17 cellular contexts compared by ENCODE assay signal in genomic region chr1:245551536-245551935, GRCh38.
A peak's percentile ranks its signal among the peaks of the same experiment; 100 is the strongest.
DNase-seq lines count a peak whose midpoint lies in the region; ATAC-seq and TF ChIP-seq lines count a peak whose summit lies in the region.
"Had no signal": no experiment of that assay in that cellular context is flagged by ENCODE, and none has a peak within 500 bp of the region (broad histone marks: within the 10 kb centered on the region; RNA-seq: fewer than 3 reads in every experiment).

No MANE protein-coding gene starts in this region.

- H3K23ac ChIP-seq in neuronal stem cell (ENCODE audit: low read depth, low read length, poor library complexity): no peak overlapping the region

- H3K9ac ChIP-seq in neuronal stem cell (ENCODE audit: low read depth, low read length, poor library complexity): no peak overlapping the region
- H3K9ac ChIP-seq: BLaER1 treated with 17β-estradiol and CSF1 and Interleukin-3, amounts not matched to agents 10 nM and 100 nM had no signal

- H2AK5ac ChIP-seq in neuronal stem cell (ENCODE audit: low read depth, low read length): peak overlapping the region; percentile 44

- no peaks in the 10 kb centered on the region for H3K9me3 Mint-ChIP-seq in chondrocyte (ENCODE audit: low read depth)
- H3K9me3 Mint-ChIP-seq: CD4-positive, alpha-beta T cell had no signal

- DNase-seq in chondrocyte (ENCODE audit: low spot score) (peak; percentile 56), mesenteric fat pad (ENCODE audit: low spot score) (peak; percentile 64), neuronal stem cell (ENCODE audit: low spot score) (no peak)
- DNase-seq: AML-193; Caco-2; Calu3; CD4-positive, alpha-beta T cell; CD8-positive, alpha-beta T cell; DMS79 treated with DMSO at 0.1 percent for 48 hours; GF-D8 had no signal

- H3K14ac ChIP-seq in neuronal stem cell (ENCODE audit: low read length): no peak overlapping the region

- peaks cover 0 to 3% of the 10 kb centered on the region in 2 donors for H3K9me3 ChIP-seq in neuronal stem cell (replicated peaks in 1 of 2; ENCODE audit: control insufficient read depth in 2 of 2, insufficient read depth in 1 of 2, low read depth in 1 of 2, low read length in 2 of 2)
- H3K9me3 ChIP-seq: A549; BLaER1 treated with 17β-estradiol and CSF1 and Interleukin-3, amounts not matched to agents 10 nM and 100 nM; Caco-2 had no signal

- no peak overlapping the region for H4K8ac ChIP-seq in neuronal stem cell (ENCODE audit: low read depth, low read length)

- H4K91ac ChIP-seq in neuronal stem cell (ENCODE audit: low read depth, low read length, poor library complexity): no peak overlapping the region

- H2BK15ac ChIP-seq in neuronal stem cell (ENCODE audit: low read length): no peak overlapping the region

- no peaks in the 10 kb centered on the region for H3K27me3 Mint-ChIP-seq in chondrocyte (ENCODE audit: low read depth)
- H3K27me3 Mint-ChIP-seq: CD4-positive, alpha-beta T cell had no signal

- H2BK12ac ChIP-seq in neuronal stem cell (ENCODE audit: low read length): no peak overlapping the region

- H3K4me1 ChIP-seq in neuronal stem cell (ENCODE audit: control insufficient read depth in 2 of 2, insufficient read depth in 1 of 2, low read depth in 1 of 2, low read length in 2 of 2): peaks cover 7 to 11% of the 10 kb centered on the region in 2 donors
- H3K4me1 ChIP-seq: A549, Caco-2 had no signal

- H2AFZ ChIP-seq in neuronal stem cell (ENCODE audit: low read length): no peak overlapping the region

- no CpG with 5 or more reads among the region's 9 CpGs for WGBS in neuronal stem cell (ENCODE audit: extremely low coverage in 2 of 2, insufficient read length in 2 of 2, insufficient replicate concordance in 1 of 2), 2 donors

- H3K4ac ChIP-seq in neuronal stem cell (ENCODE audit: low read length): no peak overlapping the region

- no peak overlapping the region for H3K4me2 ChIP-seq in neuronal stem cell (ENCODE audit: insufficient read depth, low read length, poor library complexity, severe bottlenecking)
- H3K4me2 ChIP-seq: A549 had no signal

- H3K4me1 Mint-ChIP-seq in chondrocyte (ENCODE audit: low read depth): peaks cover 4% of the 10 kb centered on the region
- H3K4me1 Mint-ChIP-seq: B cell had no signal

- TF ChIP-seq CTCF in chondrocyte (IDR thresholded peaks at IDR 0.05): no peak

- H3K27me3 ChIP-seq in neuronal stem cell (ENCODE audit: control insufficient read depth in 3 of 3, insufficient read depth in 3 of 3, low read depth in 1 of 3, low read length in 3 of 3): no peaks in the 10 kb centered on the region
- H3K27me3 ChIP-seq: BLaER1 treated with 17β-estradiol and CSF1 and Interleukin-3, amounts not matched to agents 10 nM and 100 nM had no signal

- no peaks in the 10 kb centered on the region for H3K36me3 ChIP-seq in neuronal stem cell (replicated peaks in 1 of 2; ENCODE audit: control insufficient read depth in 2 of 2, insufficient read depth in 2 of 2, low read length in 2 of 2)
- H3K36me3 ChIP-seq: BLaER1 treated with 17β-estradiol and CSF1 and Interleukin-3, amounts not matched to agents 10 nM and 100 nM had no signal

- H3K36me3 Mint-ChIP-seq in chondrocyte (ENCODE audit: low read depth): peaks cover 5% of the 10 kb centered on the region
- H3K36me3 Mint-ChIP-seq: CD8-positive, alpha-beta T cell had no signal

- no peak overlapping the region for H3K18ac ChIP-seq in neuronal stem cell (ENCODE audit: low read length)

- H3K4me3 Mint-ChIP-seq in chondrocyte (ENCODE audit: unreplicated experiment): no peak overlapping the region
- H3K4me3 Mint-ChIP-seq: B cell; CD4-positive, alpha-beta T cell; CD8-positive, alpha-beta T cell had no signal

- ATAC-seq in HG03039 (IDR thresholded peaks at IDR 0.05; ENCODE audit: unreplicated experiment) (no peak), GM19463 (IDR thresholded peaks at IDR 0.05; ENCODE audit: unreplicated experiment) (no peak)
- ATAC-seq: A549; CD8-positive, alpha-beta T cell had no signal

- no peaks in the 10 kb centered on the region for H3K79me1 ChIP-seq in neuronal stem cell (ENCODE audit: low read depth, low read length)

- no peak overlapping the region for H2BK5ac ChIP-seq in neuronal stem cell (ENCODE audit: low read length)

- no peak overlapping the region for H2BK120ac ChIP-seq in neuronal stem cell (ENCODE audit: low read depth, low read length)

- H3K27ac ChIP-seq in neuronal stem cell (replicated peaks; ENCODE audit: low read length): no peak overlapping the region
- H3K27ac ChIP-seq: 22Rv1; A549; BLaER1 treated with 17β-estradiol and CSF1 and Interleukin-3, amounts not matched to agents 10 nM and 100 nM; C4-2B had no signal

- H3K27ac Mint-ChIP-seq in chondrocyte (ENCODE audit: unreplicated experiment): no peak overlapping the region
- H3K27ac Mint-ChIP-seq: B cell; CD4-positive, alpha-beta T cell; CD8-positive, alpha-beta T cell had no signal

- H3K4me3 ChIP-seq in neuronal stem cell (ENCODE audit: low read length in 2 of 2): no peak overlapping the region
- H3K4me3 ChIP-seq: A549; BLaER1 treated with 17β-estradiol and CSF1 and Interleukin-3, amounts not matched to agents 10 nM and 100 nM had no signal
